In the genomic region with DNA sequence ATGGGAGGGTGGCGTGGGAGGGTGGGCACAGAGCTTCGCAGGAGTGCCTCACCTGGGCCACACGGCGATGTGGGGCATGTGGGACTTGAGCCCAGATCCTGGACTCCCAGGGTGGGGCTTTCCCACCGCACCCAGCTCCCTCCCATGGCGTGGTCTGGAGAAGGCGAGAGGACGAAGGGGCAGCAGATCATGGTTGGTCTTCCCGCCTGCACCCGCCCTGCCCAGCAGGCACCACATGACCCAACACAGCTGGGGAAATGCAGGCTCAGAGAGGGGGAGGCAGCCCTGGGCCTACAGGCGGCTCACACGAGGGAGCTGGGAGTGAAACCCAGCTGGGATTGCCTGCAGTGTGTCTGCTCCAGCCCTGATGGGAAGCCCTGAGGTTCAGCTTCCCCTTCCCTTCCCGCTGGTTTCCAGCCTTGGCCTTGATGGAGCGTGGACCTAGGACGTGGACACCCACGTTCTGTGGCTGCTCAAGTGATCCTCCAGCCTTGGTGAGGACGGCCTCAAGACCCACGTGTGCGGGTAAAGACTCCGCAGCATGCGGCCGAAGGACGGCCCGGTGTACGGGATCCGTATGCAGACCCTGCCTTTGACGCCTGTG, we compare ENCODE assay signal across 23 cellular contexts. TPM values are rescaled to one million over a fixed set of nuclear protein-coding genes. Genes with fewer than 3 reads are reported as not detected.
DNase-seq lines count a peak whose midpoint lies in the region; ATAC-seq and TF ChIP-seq lines count a peak whose summit lies in the region.
"Had no signal": no experiment of that assay in that cellular context is flagged by ENCODE, and none has a peak within 500 bp of the region (broad histone marks: within the 10 kb centered on the region; RNA-seq: fewer than 3 reads in every experiment).

No MANE protein-coding gene starts in this region.

- TF ChIP-seq CTCF in Peyer's patch (IDR thresholded peaks at IDR 0.05) = no peak
- TF ChIP-seq CTCF in glutamatergic neuron (IDR thresholded peaks at IDR 0.05; ENCODE audit: partially characterized antibody, unreplicated experiment) = no peak
- no peak for TF ChIP-seq CTCF in lung (IDR thresholded peaks at IDR 0.05; ENCODE audit: control extremely low read depth, extremely low read depth)
- TF ChIP-seq CTCF in suprapubic skin (IDR thresholded peaks at IDR 0.05) = no peak

- WGBS in lung, 2 donors = 86 to 90% methylated on average over 27 of the region's 27 CpGs
- WGBS in suprapubic skin = 61% methylated on average over 10 of the region's 27 CpGs

- H3K27ac Mint-ChIP-seq in glutamatergic neuron (ENCODE audit: unreplicated experiment) = peak overlapping the region; percentile 38
- no peak overlapping the region for H3K27ac Mint-ChIP-seq in activated CD4-positive, alpha-beta T cell treated with anti-CD3 and anti-CD28 coated beads for 36 hours
- H3K27ac Mint-ChIP-seq: activated naive CD8-positive, alpha-beta T cell treated with anti-CD3 and anti-CD28 coated beads, Interleukin-2, amount 50 U/mL, for 24 hours had no signal

- CTCF ChIA-PET in activated CD4-positive, alpha-beta T cell treated with anti-CD3 and anti-CD28 coated beads for 36 hours (lab: Charles Lee) = no interaction called here

- H3K4me1 ChIP-seq in Peyer's patch = peaks cover 0 to 27% (median 0%) of the 10 kb centered on the region in 4 donors
- H3K4me1 ChIP-seq in lung (ENCODE audit: control insufficient read depth in 2 of 2, insufficient read depth in 2 of 2, low read length in 2 of 2) = peaks cover 0 to 13% of the 10 kb centered on the region in 2 donors
- H3K4me1 ChIP-seq in suprapubic skin = peaks cover 26% of the 10 kb centered on the region
- H3K4me1 ChIP-seq: parathyroid adenoma had no signal

- TF ChIP-seq POLR2A in Peyer's patch (IDR thresholded peaks at IDR 0.05) = no peak
- TF ChIP-seq POLR2A in suprapubic skin (IDR thresholded peaks at IDR 0.05) = no peak

- no peak for TF ChIP-seq EP300 in suprapubic skin (IDR thresholded peaks at IDR 0.05)

- peaks cover 5% of the 10 kb centered on the region for H3K36me3 Mint-ChIP-seq in glutamatergic neuron (ENCODE audit: unreplicated experiment)
- no peaks in the 10 kb centered on the region for H3K36me3 Mint-ChIP-seq in activated CD4-positive, alpha-beta T cell treated with anti-CD3 and anti-CD28 coated beads for 36 hours (ENCODE audit: low read depth)

- DNase-seq in Peyer's patch (no peak), glutamatergic neuron (no peak), lung (ENCODE audit: low spot score) (no peak), suprapubic skin (ENCODE audit: low spot score in 2 of 2) (no peak)
- no peak for DNase-seq in NK-92 treated with Interleukin-12 subunit alpha and Interleukin-12 subunit beta, amount 100 ng/mL, for 24 hours (lab: John Stamatoyannopoulos, UW)
- no peak for DNase-seq in activated CD4-positive, alpha-beta T cell treated with anti-CD3 and anti-CD28 coated beads for 36 hours
- DNase-seq: activated CD4-positive, alpha-beta T cell treated with anti-CD3 and anti-CD28 coated beads for 1 hour; activated gamma-delta T cell; activated naive CD8-positive, alpha-beta T cell treated with anti-CD3 and anti-CD28 coated beads, Interleukin-2, amount 50 U/mL, for 24 hours; activated T-cell treated with anti-CD3 and anti-CD28 coated beads, Interleukin-2, amount 50 U/mL, for 1 hour; effector CD4-positive, alpha-beta T cell; NCI-H1048; NCI-H187 treated with DMSO at 0.1 percent for 48 hours; NCI-H526; T-helper 1 cell had no signal

- peaks cover 34% of the 10 kb centered on the region for H3K9me3 Mint-ChIP-seq in glutamatergic neuron (ENCODE audit: unreplicated experiment)
- H3K9me3 Mint-ChIP-seq in activated CD4-positive, alpha-beta T cell treated with anti-CD3 and anti-CD28 coated beads for 36 hours (ENCODE audit: low read depth) = no peaks in the 10 kb centered on the region
- H3K9me3 Mint-ChIP-seq: activated naive CD8-positive, alpha-beta T cell treated with anti-CD3 and anti-CD28 coated beads, Interleukin-2, amount 50 U/mL, for 24 hours had no signal

- ATAC-seq in lung (ENCODE audit: insufficient read depth, low FRiP score) = no peak
- no peak for ATAC-seq in GM19395 (IDR thresholded peaks at IDR 0.05; ENCODE audit: unreplicated experiment)
- no peak for ATAC-seq in GM19397 (IDR thresholded peaks at IDR 0.05; ENCODE audit: unreplicated experiment)
- no peak for ATAC-seq in activated CD4-positive, alpha-beta T cell treated with anti-CD3 and anti-CD28 coated beads for 36 hours
- ATAC-seq: activated naive CD8-positive, alpha-beta T cell treated with anti-CD3 and anti-CD28 coated beads, Interleukin-2, amount 50 U/mL, for 24 hours had no signal

- POLR2A ChIA-PET in activated CD4-positive, alpha-beta T cell treated with anti-CD3 and anti-CD28 coated beads for 36 hours (lab: Charles Lee) = no interaction called here

- peak overlapping the region in 3 of 4 donors; percentile 42 to 65 (median 47) for H3K27ac ChIP-seq in Peyer's patch
- peak overlapping the region; percentile 37 to 40 for H3K27ac ChIP-seq in lung (ENCODE audit: low read depth in 1 of 2, low read length in 1 of 2)
- H3K27ac ChIP-seq in suprapubic skin = peak overlapping the region; percentile 10
- H3K27ac ChIP-seq: parathyroid adenoma had no signal

- intact Hi-C loops in activated CD4-positive, alpha-beta T cell treated with anti-CD3 and anti-CD28 coated beads for 36 hours (cut with DNase I, micrococcal nuclease) = no loop called here

- H3K9me3 ChIP-seq in Peyer's patch (no peaks in the 10 kb centered on the region), lung (ENCODE audit: control insufficient read depth in 2 of 2, insufficient read depth in 1 of 2, low read length in 1 of 2) (no peaks in the 10 kb centered on the region), suprapubic skin (no peaks in the 10 kb centered on the region)
- H3K9me3 ChIP-seq: mucosa of descending colon had no signal

- no peak overlapping the region for H3K4me3 Mint-ChIP-seq in glutamatergic neuron (ENCODE audit: unreplicated experiment)
- no peak overlapping the region for H3K4me3 Mint-ChIP-seq in activated CD4-positive, alpha-beta T cell treated with anti-CD3 and anti-CD28 coated beads for 36 hours
- H3K4me3 Mint-ChIP-seq: activated naive CD8-positive, alpha-beta T cell treated with anti-CD3 and anti-CD28 coated beads, Interleukin-2, amount 50 U/mL, for 24 hours; CD14-positive monocyte had no signal

- peaks cover 0 to 14% (median 0%) of the 10 kb centered on the region in 3 donors for H3K36me3 ChIP-seq in Peyer's patch
- H3K36me3 ChIP-seq in lung (ENCODE audit: control insufficient read depth in 2 of 2, insufficient read depth in 2 of 2, low read length in 2 of 2) = peaks cover 0 to 4% of the 10 kb centered on the region in 2 donors
- H3K36me3 ChIP-seq in suprapubic skin = peaks cover 12% of the 10 kb centered on the region

- peaks cover 28% of the 10 kb centered on the region for H3K27me3 Mint-ChIP-seq in glutamatergic neuron (ENCODE audit: unreplicated experiment)
- H3K27me3 Mint-ChIP-seq in activated CD4-positive, alpha-beta T cell treated with anti-CD3 and anti-CD28 coated beads for 36 hours = no peaks in the 10 kb centered on the region
- H3K27me3 Mint-ChIP-seq: activated naive CD8-positive, alpha-beta T cell treated with anti-CD3 and anti-CD28 coated beads, Interleukin-2, amount 50 U/mL, for 24 hours had no signal

- H3K4me1 Mint-ChIP-seq in glutamatergic neuron (ENCODE audit: low read depth, unreplicated experiment) = peaks cover 4% of the 10 kb centered on the region
- H3K4me1 Mint-ChIP-seq in activated CD4-positive, alpha-beta T cell treated with anti-CD3 and anti-CD28 coated beads for 36 hours = no peaks in the 10 kb centered on the region
- H3K4me1 Mint-ChIP-seq: CD14-positive monocyte had no signal

- H3K4me3 ChIP-seq in Peyer's patch (no peak overlapping the region), lung (no peak overlapping the region), suprapubic skin (no peak overlapping the region)
- H3K4me3 ChIP-seq: mucosa of descending colon had no signal

- H3K27me3 ChIP-seq in Peyer's patch (no peaks in the 10 kb centered on the region), lung (ENCODE audit: control insufficient read depth, insufficient read depth) (no peaks in the 10 kb centered on the region), suprapubic skin (no peaks in the 10 kb centered on the region)

RNA-seq across cellular contexts. Expression of gene PABPN1L, which starts 20.0 kb away (rescaled TPM):
- total RNA-seq in Peyer's patch = not detected
- total RNA-seq in glutamatergic neuron (ENCODE audit: unreplicated experiment) = 3.9 TPM
- total RNA-seq in lung = not detected
- under 1 TPM; 0.03 to 0.22 TPM for polyA plus RNA-seq in lung
- not detected for total RNA-seq in suprapubic skin
- not detected for total RNA-seq in activated CD4-positive, alpha-beta T cell treated with anti-CD3 and anti-CD28 coated beads for 36 hours
- total RNA-seq: chondrocyte, LHCN-M2, mucosa of descending colon, SK-MEL-5 had no signal
- polyA plus RNA-seq: CD14-positive monocyte had no signal

RNA-seq across cellular contexts. Expression of gene TRAPPC2L, which starts 29.5 kb away (rescaled TPM):
- total RNA-seq in Peyer's patch (10 to 100 TPM; 20.4 to 47.9 (median 35.4) TPM), glutamatergic neuron (ENCODE audit: unreplicated experiment) (50.6 TPM), lung (10 to 100 TPM; 34.2 to 55.4 TPM), suprapubic skin (10 to 100 TPM; 31.9 to 49.2 (median 36.3) TPM)
- polyA plus RNA-seq in lung = 100 to 1,000 TPM in 1 of 2 donors, 10 to 100 TPM in 1; 41.5 to 106 TPM
- total RNA-seq in activated CD4-positive, alpha-beta T cell treated with anti-CD3 and anti-CD28 coated beads for 36 hours = 10 to 100 TPM; 43.3 to 50.7 TPM

RNA-seq across cellular contexts. Expression of gene GALNS, which starts 29.7 kb away (rescaled TPM):
- total RNA-seq in Peyer's patch = 100 to 1,000 TPM in 3 of 4 donors, 10 to 100 TPM in 1; 46.4 to 180 (median 133) TPM
- 31.7 TPM for total RNA-seq in glutamatergic neuron (ENCODE audit: unreplicated experiment)
- 10 to 100 TPM; 33.6 to 61.9 TPM for total RNA-seq in lung
- 10 to 100 TPM; 21.4 to 26.9 TPM for polyA plus RNA-seq in lung
- 100 to 1,000 TPM in 1 of 4 donors, 10 to 100 TPM in 3; 31.1 to 134 (median 43.3) TPM for total RNA-seq in suprapubic skin
- total RNA-seq in activated CD4-positive, alpha-beta T cell treated with anti-CD3 and anti-CD28 coated beads for 36 hours = 10 to 100 TPM; 20.1 TPM
